Comparison of ENCODE assay signal across 31 cellular contexts in the genomic region with DNA sequence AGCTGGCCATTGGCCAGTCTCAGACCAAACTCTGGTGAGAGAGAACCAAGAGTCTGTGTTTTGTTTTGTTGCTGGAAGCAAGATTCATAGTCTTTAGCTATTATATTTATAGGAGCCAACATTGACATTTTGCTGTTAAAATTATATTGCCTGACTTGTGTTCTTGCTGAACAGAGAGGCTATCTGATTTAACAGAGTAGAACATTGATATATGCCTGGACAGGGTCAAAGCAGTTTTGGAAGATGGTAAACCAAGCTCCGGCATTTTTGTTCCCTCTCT.
"Had no signal": no experiment of that assay in that cellular context is flagged by ENCODE, and none has a peak within 500 bp of the region (broad histone marks: within the 10 kb centered on the region; RNA-seq: fewer than 3 reads in every experiment).

No MANE protein-coding gene starts in this region.

- H3K4me3 ChIP-seq: coronary artery, dorsolateral prefrontal cortex, gastrocnemius medialis had no signal

- H3K27me3 ChIP-seq: brain microvascular endothelial cell, dorsolateral prefrontal cortex, gastrocnemius medialis had no signal

- H3K9me3 ChIP-seq: gastrocnemius medialis had no signal

- H3K36me3 ChIP-seq: brain microvascular endothelial cell, gastrocnemius medialis, WERI-Rb-1 had no signal

- H3K27ac Mint-ChIP-seq: activated CD8-positive, alpha-beta T cell treated with anti-CD3 and anti-CD28 coated beads for 36 hours; activated naive CD8-positive, alpha-beta T cell; activated T-helper 17 cell treated with anti-CD3 and anti-CD28 coated beads, Interleukin-2, amount 50 U/mL, for 72 hours; dendritic cell treated with granulocyte-macrophage colony-stimulating factor and Interleukin-4, amounts not matched to agents 40 ng/mL and 50 ng/mL, for 4 days; endodermal cell; T-helper 17 cell; T-helper 2 cell treated with Interferon-gamma antibody and Interleukin-4, amounts not matched to agents 5 μg/mL and 100 μg/mL, for 36 hours had no signal

- H3K4me1 Mint-ChIP-seq: activated T-helper 17 cell treated with anti-CD3 and anti-CD28 coated beads, Interleukin-2, amount 50 U/mL, for 72 hours; central memory CD8-positive, alpha-beta T cell; endodermal cell had no signal

- ATAC-seq: activated CD4-positive, CD25-positive, alpha-beta regulatory T cell treated with anti-CD3 and anti-CD28 coated beads, Interleukin-2, amount 50 U/mL, for 24 hours; activated CD8-positive, alpha-beta T cell treated with anti-CD3 and anti-CD28 coated beads for 36 hours; activated T-cell treated with anti-CD3 and anti-CD28 coated beads, Interleukin-2, amount 50 U/mL, for 4 hours; activated T-helper 17 cell treated with anti-CD3 and anti-CD28 coated beads, Interleukin-2, amount 50 U/mL, for 72 hours; esophagus mucosa; gastrocnemius medialis; T-helper 17 cell had no signal

- H3K9me3 Mint-ChIP-seq: activated T-helper 17 cell treated with anti-CD3 and anti-CD28 coated beads, Interleukin-2, amount 50 U/mL, for 72 hours; dendritic cell treated with granulocyte-macrophage colony-stimulating factor and Interleukin-4, amounts not matched to agents 40 ng/mL and 50 ng/mL, for 4 days had no signal

- H3K27me3 Mint-ChIP-seq: activated B cell treated with CpG ODN at 0.5 μM for 24 hours; activated CD8-positive, alpha-beta T cell treated with anti-CD3 and anti-CD28 coated beads for 36 hours; activated naive CD8-positive, alpha-beta T cell; activated T-helper 17 cell treated with anti-CD3 and anti-CD28 coated beads, Interleukin-2, amount 50 U/mL, for 72 hours; central memory CD8-positive, alpha-beta T cell; dendritic cell treated with granulocyte-macrophage colony-stimulating factor and Interleukin-4, amounts not matched to agents 40 ng/mL and 50 ng/mL, for 4 days; T-helper 17 cell had no signal

- H3K27ac ChIP-seq: brain microvascular endothelial cell, coronary artery, dorsolateral prefrontal cortex, gastrocnemius medialis, WERI-Rb-1 had no signal

- H3K4me3 Mint-ChIP-seq: activated B cell treated with CpG ODN at 0.5 μM for 24 hours; activated CD8-positive, alpha-beta T cell treated with anti-CD3 and anti-CD28 coated beads for 36 hours; activated naive CD8-positive, alpha-beta T cell; activated T-cell treated with anti-CD3 and anti-CD28 coated beads, Interleukin-2, amount 50 U/mL, for 4 hours; activated T-helper 17 cell treated with anti-CD3 and anti-CD28 coated beads, Interleukin-2, amount 50 U/mL, for 72 hours; central memory CD8-positive, alpha-beta T cell; dendritic cell treated with granulocyte-macrophage colony-stimulating factor and Interleukin-4, amounts not matched to agents 40 ng/mL and 50 ng/mL, for 4 days; endodermal cell; T-helper 17 cell; T-helper 2 cell treated with Interferon-gamma antibody and Interleukin-4, amounts not matched to agents 5 μg/mL and 100 μg/mL, for 36 hours had no signal

- DNase-seq: activated B cell treated with CpG ODN at 0.5 μM for 24 hours; activated CD4-positive, alpha-beta T cell treated with anti-CD3 and anti-CD28 coated beads for 48 hours; activated CD4-positive, alpha-beta T cell treated with anti-CD3 and anti-CD28 coated beads, Interleukin-2, amount 50 U/mL, for 1 hour; activated CD4-positive, alpha-beta T cell treated with anti-CD3 and anti-CD28 coated beads, Interleukin-2, amount 50 U/mL, for 48 hours; activated CD8-positive, alpha-beta memory T cell treated with anti-CD3 and anti-CD28 coated beads for 24 hours; activated CD8-positive, alpha-beta T cell treated with anti-CD3 and anti-CD28 coated beads for 36 hours; activated effector memory CD4-positive, alpha-beta T cell treated with Interleukin-2 at 50 U/mL for 16 hours; activated gamma-delta T cell treated with Interleukin-2 at 50 U/mL for 16 hours; activated naive CD4-positive, alpha-beta T cell treated with anti-CD3 and anti-CD28 coated beads, Interleukin-2, amount 50 U/mL, for 16 hours; activated naive CD4-positive, alpha-beta T cell treated with Interleukin-2 at 50 U/mL for 16 hours; activated T-cell treated with anti-CD3 and anti-CD28 coated beads, Interleukin-2, amount 50 U/mL, for 4 hours; amniotic stem cell; anterior cingulate cortex; brain microvascular endothelial cell; dorsolateral prefrontal cortex; effector memory CD4-positive, alpha-beta T cell; endodermal cell; gastrocnemius medialis; glutamatergic neuron; T-helper 1 cell; T-helper 17 cell; T1000; WERI-Rb-1 had no signal
